ENCODE assay signal across 18 cellular contexts in the genomic region with DNA sequence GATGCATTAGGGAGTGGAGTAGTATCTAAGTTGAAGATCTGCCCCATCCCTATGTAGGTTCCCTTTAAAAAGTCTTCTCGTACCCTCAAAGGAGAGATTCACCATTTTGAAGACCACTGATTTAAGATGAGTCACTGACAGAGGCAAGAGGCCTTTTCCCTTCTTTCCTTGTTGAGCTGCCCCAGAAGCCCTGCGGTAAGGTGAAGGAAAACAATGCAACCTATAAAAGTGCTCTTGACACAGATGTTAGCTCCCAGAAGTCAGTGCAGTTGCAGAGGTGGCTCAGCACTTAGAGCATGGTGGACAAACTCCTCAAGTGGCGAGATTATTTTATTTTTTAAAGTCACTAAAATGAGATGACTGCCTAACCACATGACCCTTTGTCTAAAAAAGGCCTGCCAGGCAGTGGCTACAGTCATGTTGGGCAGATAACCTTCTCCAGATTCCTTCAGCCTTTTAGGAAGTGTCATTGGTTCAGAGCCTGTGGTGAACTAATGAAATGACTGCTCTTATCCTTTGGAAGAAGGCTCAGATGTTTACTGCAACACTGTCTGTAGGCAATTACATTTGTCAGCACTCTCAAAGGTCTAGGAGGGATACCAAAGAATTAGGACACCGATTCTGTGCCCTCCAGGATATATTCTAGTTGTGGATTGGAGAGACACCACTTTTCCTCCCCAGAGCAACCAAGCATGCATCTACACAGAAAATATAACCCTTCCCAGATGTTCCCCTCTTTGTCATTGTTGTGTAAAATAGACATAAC.
DNase-seq lines count a peak whose midpoint lies in the region; ATAC-seq, FAIRE-seq and TF ChIP-seq lines count a peak whose summit lies in the region.
"Had no signal": no experiment of that assay in that cellular context is flagged by ENCODE, and none has a peak within 500 bp of the region (broad histone marks: within the 10 kb centered on the region; RNA-seq: fewer than 3 reads in every experiment).

No MANE protein-coding gene starts in this region.

- H3K4me3 ChIP-seq in H1 (ENCODE audit: extremely low read depth in 1 of 4, insufficient read depth in 2 of 4, low read depth in 3 of 4, low read length in 4 of 4): no peak overlapping the region
- H3K4me3 ChIP-seq in tibial artery: no peak overlapping the region
- no peak overlapping the region for H3K4me3 ChIP-seq in H7 (ENCODE audit: insufficient read depth, low read depth, low read length)
- H3K4me3 ChIP-seq: vagina had no signal

- no peak overlapping the region for H3K4me3 Mint-ChIP-seq in activated naive CD4-positive, alpha-beta T cell treated with anti-CD3 and anti-CD28 coated beads, Interleukin-2, amount 10 ng/mL, durations not matched to agents 7 days and 5 days
- no peak overlapping the region for H3K4me3 Mint-ChIP-seq in T-cell

- H3K9me3 ChIP-seq in H1 (ENCODE audit: insufficient read depth in 2 of 2, low read depth in 1 of 2, low read length in 1 of 2): no peaks in the 10 kb centered on the region
- no peaks in the 10 kb centered on the region for H3K9me3 ChIP-seq in tibial artery
- H3K9me3 ChIP-seq: vagina had no signal

- no peak overlapping the region for H2AK5ac ChIP-seq in H1 (ENCODE audit: low read depth, low read length)

- H2BK20ac ChIP-seq in H1 (ENCODE audit: low read length): no peak overlapping the region

- H3K18ac ChIP-seq in H1 (ENCODE audit: extremely low read depth, low read length): no peak overlapping the region

- no peak overlapping the region for H3K9ac ChIP-seq in H1 (replicated peaks in 1 of 4; ENCODE audit: extremely low read depth in 1 of 4, low read depth in 3 of 4, low read length in 3 of 4)

- WGBS in H1 (ENCODE audit: extremely low coverage in 1 of 2, insufficient coverage in 1 of 2, insufficient read length in 1 of 2, insufficient replicate concordance in 2 of 2, low coverage in 1 of 2, low lambda C conversion rate in 2 of 2, missing lambda C conversion rate in 1 of 2), 2 experiments: 91% methylated on average over 4 of the region's 4 CpGs; no CpG with 5 or more reads in 1 of the 2 experiments

- no peak overlapping the region for H3K56ac ChIP-seq in H1 (replicated peaks; ENCODE audit: insufficient read length, low read depth, low read length)

- TF ChIP-seq POLR2A in H1 (IDR thresholded peaks at IDR 0.05; ENCODE audit: control extremely low read depth in 1 of 2, low read depth in 2 of 2, low read length in 2 of 2): no peak

- ATAC-seq in T-cell (replicated peaks in 1 of 4): no peak
- ATAC-seq: left cardiac atrium had no signal

- H3K4ac ChIP-seq in H1 (replicated peaks; ENCODE audit: insufficient read length, low read depth, low read length): no peak overlapping the region

- H2BK5ac ChIP-seq in H1 (ENCODE audit: low read depth, low read length): no peak overlapping the region

- no peak overlapping the region for H4K5ac ChIP-seq in H1 (ENCODE audit: insufficient read length, low read depth, low read length)

- H3K36me3 ChIP-seq in H1 (ENCODE audit: control insufficient read depth in 2 of 4, insufficient read depth in 4 of 4, low read length in 3 of 4): no peaks in the 10 kb centered on the region
- H3K36me3 ChIP-seq in tibial artery: no peaks in the 10 kb centered on the region
- no peaks in the 10 kb centered on the region for H3K36me3 ChIP-seq in H7 (replicated peaks; ENCODE audit: control insufficient read depth, insufficient read depth, low read length)
- H3K36me3 ChIP-seq: vagina had no signal

- H4K91ac ChIP-seq in H1 (replicated peaks; ENCODE audit: insufficient read length, low read length): no peak overlapping the region

- no peak overlapping the region for H3K23ac ChIP-seq in H1 (ENCODE audit: insufficient read length)

- H3K4me2 ChIP-seq in H1 (ENCODE audit: insufficient read depth in 1 of 2, low read depth in 2 of 2, low read length in 2 of 2): no peak overlapping the region

- no peaks in the 10 kb centered on the region for H4K20me1 ChIP-seq in H1 (replicated peaks in 1 of 2; ENCODE audit: control insufficient read depth in 1 of 2, insufficient read depth in 2 of 2, low read length in 2 of 2)

- H3K79me2 ChIP-seq in H1 (ENCODE audit: control insufficient read depth in 1 of 2, insufficient read depth in 2 of 2, low read length in 2 of 2): no peaks in the 10 kb centered on the region

- H3K9me3 Mint-ChIP-seq in activated naive CD4-positive, alpha-beta T cell treated with anti-CD3 and anti-CD28 coated beads, Interleukin-2, amount 10 ng/mL, durations not matched to agents 7 days and 5 days: peaks cover 5% of the 10 kb centered on the region
- H3K9me3 Mint-ChIP-seq in T-cell: no peaks in the 10 kb centered on the region

- peaks cover 60% of the 10 kb centered on the region for H3K36me3 Mint-ChIP-seq in activated naive CD4-positive, alpha-beta T cell treated with anti-CD3 and anti-CD28 coated beads, Interleukin-2, amount 10 ng/mL, durations not matched to agents 7 days and 5 days
- peaks cover 28% of the 10 kb centered on the region for H3K36me3 Mint-ChIP-seq in T-cell

- H3K27me3 Mint-ChIP-seq in activated naive CD4-positive, alpha-beta T cell treated with anti-CD3 and anti-CD28 coated beads, Interleukin-2, amount 10 ng/mL, durations not matched to agents 7 days and 5 days: no peaks in the 10 kb centered on the region
- H3K27me3 Mint-ChIP-seq in T-cell: no peaks in the 10 kb centered on the region

- H3K79me1 ChIP-seq in H1 (ENCODE audit: low read depth, low read length): no peaks in the 10 kb centered on the region

- H2BK12ac ChIP-seq in H1 (ENCODE audit: low read depth, low read length): no peak overlapping the region

- TF ChIP-seq RAD21 in H1 (IDR thresholded peaks at IDR 0.05 in 1 of 2, conservative IDR thresholded peaks at IDR 0.05 in 1 of 2; ENCODE audit: low read depth in 2 of 2, low read length in 2 of 2): no peak

- no peak overlapping the region for H2BK15ac ChIP-seq in H1 (ENCODE audit: low read length)

- no peak for FAIRE-seq in H1 (lab: Jason Lieb, UNC)
- FAIRE-seq: GM19239 had no signal

- H2BK120ac ChIP-seq in H1 (replicated peaks; ENCODE audit: low read depth, low read length): no peak overlapping the region

- no peak overlapping the region for H3K14ac ChIP-seq in H1 (ENCODE audit: insufficient read length)

- H3K23me2 ChIP-seq in H1 (ENCODE audit: low read depth, low read length): peaks cover 4% of the 10 kb centered on the region; the same call in 1 of the 2 replicates

- H4K8ac ChIP-seq in H1 (ENCODE audit: extremely low read depth, insufficient read depth, low read length): no peak overlapping the region

- TF ChIP-seq EP300 in H1 (IDR thresholded peaks at IDR 0.05; ENCODE audit: borderline replicate concordance in 1 of 2, low read depth in 2 of 2, low read length in 2 of 2): no peak

- H2AFZ ChIP-seq in H1 (ENCODE audit: low read length): peak overlapping the region; percentile 8; the same call in 1 of the 2 replicates

- H3K27me3 ChIP-seq in H1 (replicated peaks in 1 of 4; ENCODE audit: control insufficient read depth in 3 of 4, extremely low read depth in 1 of 4, insufficient read depth in 3 of 4, low read length in 3 of 4) (no peaks in the 10 kb centered on the region), tibial artery (no peaks in the 10 kb centered on the region), H7 (ENCODE audit: control insufficient read depth, insufficient read depth, low read length) (no peaks in the 10 kb centered on the region)
- H3K27me3 ChIP-seq: vagina had no signal

- TF ChIP-seq CTCF in H1 (IDR thresholded peaks at IDR 0.05; ENCODE audit: control extremely low read depth in 1 of 3, insufficient read depth in 1 of 3, low read depth in 1 of 3, low read length in 3 of 3) (no peak), tibial artery (IDR thresholded peaks at IDR 0.05) (no peak)

- H3K27ac Mint-ChIP-seq in activated naive CD4-positive, alpha-beta T cell treated with anti-CD3 and anti-CD28 coated beads, Interleukin-2, amount 10 ng/mL, durations not matched to agents 7 days and 5 days: peak overlapping the region; percentile 95
- H3K27ac Mint-ChIP-seq in T-cell: peak overlapping the region; percentile 82 to 87

- no peak overlapping the region for H3K27ac ChIP-seq in H1 (ENCODE audit: low read depth, low read length)
- peak overlapping the region; percentile 15 to 69 for H3K27ac ChIP-seq in tibial artery
- H3K27ac ChIP-seq: vagina had no signal

- CTCF ChIA-PET in activated naive CD4-positive, alpha-beta T cell treated with anti-CD3 and anti-CD28 coated beads, Interleukin-2, amount 10 ng/mL, durations not matched to agents 7 days and 5 days (lab: Charles Lee): interaction anchor here (1.0 to 1.2 kb wide), 2 partner anchors 15 to 39 kb away, joined by 3 read pairs; no protein-coding TSS in a partner anchor
- CTCF ChIA-PET in T-cell (lab: Charles Lee) (interaction anchor here in 1 of 2 donors (0.5 kb wide), 1 partner anchor 1016 kb away, joined by 3 read pairs; no protein-coding TSS in a partner anchor), H1 (lab: Charles Lee; ENCODE audit: partially characterized antibody) (no interaction called here)

- POLR2A ChIA-PET in T-cell (lab: Charles Lee) (interaction anchor here in 1 of 2 donors (0.6 kb wide), 1 partner anchor 37 kb away, joined by 4 read pairs; no protein-coding TSS in a partner anchor), H1 (lab: Charles Lee; ENCODE audit: partially characterized antibody) (no interaction called here)

- H3K4me1 ChIP-seq in H1 (replicated peaks in 1 of 4; ENCODE audit: control insufficient read depth in 3 of 4, insufficient read depth in 4 of 4, low read length in 3 of 4) (peaks cover 8 to 30% (median 14%) of the 10 kb centered on the region in 4 experiments), tibial artery (peaks cover 0 to 71% (median 21%) of the 10 kb centered on the region in 4 donors)

- intact Hi-C loops in tibial artery (cut with DNase I; ENCODE audit: low total_unique reads): loop anchor here (10.0 kb wide), 1 partner anchor 85 kb away; a partner anchor contains a TSS

- no peak for DNase-seq in activated naive CD4-positive, alpha-beta T cell treated with anti-CD3 and anti-CD28 coated beads, Interleukin-2, amount 10 ng/mL, durations not matched to agents 7 days and 5 days
- no peak for DNase-seq in activated naive CD4-positive, alpha-beta T cell (lab: John Stamatoyannopoulos, UW)
- DNase-seq in T-cell: no peak
- DNase-seq in H1 (ENCODE audit: low read depth in 1 of 2, low spot score in 2 of 2): no peak
- DNase-seq in tibial artery: no peak
- DNase-seq in DMS53 treated with DMSO at 0.1 percent for 48 hours (lab: John Stamatoyannopoulos, UW; ENCODE audit: unreplicated experiment): no peak
- DNase-seq in H7: no peak
- no peak for DNase-seq in stimulated activated naive CD4-positive, alpha-beta T cell treated with Interleukin-2 at 50 U/mL for 16 hours (lab: John Stamatoyannopoulos, UW)
- DNase-seq: effector memory CD4-positive, alpha-beta T cell; KBM-7; left cardiac atrium; NCI-H1092; NCI-H2107; NCI-H82; stimulated activated naive CD4-positive, alpha-beta T cell; T-helper 9 cell had no signal

- H3K4me1 Mint-ChIP-seq in activated naive CD4-positive, alpha-beta T cell treated with anti-CD3 and anti-CD28 coated beads, Interleukin-2, amount 10 ng/mL, durations not matched to agents 7 days and 5 days: peaks cover 92% of the 10 kb centered on the region
- peaks cover 80 to 92% (median 92%) of the 10 kb centered on the region in 3 donors for H3K4me1 Mint-ChIP-seq in T-cell

TF ChIP-seq in H1, 55 proteins besides CTCF, POLR2A, EP300 and RAD21 (continues in another document):
- TF ChIP-seq TBP (IDR thresholded peaks at IDR 0.05; ENCODE audit: low read depth, low read length) (no peak), HDAC6 (IDR thresholded peaks at IDR 0.05; ENCODE audit: low read depth, low read length) (no peak), SP1 (IDR thresholded peaks at IDR 0.05; ENCODE audit: low read depth, low read length) (no peak)
